In the genomic region with DNA sequence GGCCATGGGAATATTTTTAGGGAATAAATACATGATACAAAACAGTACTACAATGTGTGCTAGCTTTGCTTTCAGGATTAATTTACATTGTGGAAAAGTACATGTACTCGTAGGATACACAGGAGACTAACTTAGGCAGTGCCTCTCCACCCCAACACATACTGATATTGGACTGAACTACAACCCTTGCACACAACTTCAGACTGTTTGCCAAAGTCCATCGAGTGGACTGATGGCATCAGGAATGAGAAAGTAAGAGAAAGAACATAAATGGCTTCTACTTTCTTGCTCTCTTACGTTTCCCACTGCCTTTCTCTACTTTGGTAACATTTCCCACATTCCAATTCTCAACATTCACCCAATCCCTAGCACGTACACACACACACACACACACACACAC, we compare ENCODE assay signal across 15 cellular contexts.
DNase-seq lines count a peak whose midpoint lies in the region; ATAC-seq and TF ChIP-seq lines count a peak whose summit lies in the region.
"Had no signal": no experiment of that assay in that cellular context is flagged by ENCODE, and none has a peak within 500 bp of the region (broad histone marks: within the 10 kb centered on the region; RNA-seq: fewer than 3 reads in every experiment).

No MANE protein-coding gene starts in this region.

- 69 to 76% methylated on average over 4 of the region's 4 CpGs for WGBS in heart right ventricle, 2 donors
- 79% methylated on average over 4 of the region's 4 CpGs for WGBS in right cardiac atrium
- 66% methylated on average over 4 of the region's 4 CpGs for WGBS in psoas muscle, 3 donors

- CTCF ChIA-PET in activated CD4-positive, alpha-beta memory T cell treated with anti-CD3 and anti-CD28 coated beads, Interleukin-2, amount 10 ng/mL, durations not matched to agents 7 days and 5 days (lab: Charles Lee): no interaction called here

- H3K27me3 Mint-ChIP-seq in activated CD4-positive, alpha-beta memory T cell treated with anti-CD3 and anti-CD28 coated beads, Interleukin-2, amount 10 ng/mL, durations not matched to agents 7 days and 5 days: no peaks in the 10 kb centered on the region

- peaks cover 0 to 47% (median 13%) of the 10 kb centered on the region in 9 donors for H3K4me1 ChIP-seq in heart right ventricle
- H3K4me1 ChIP-seq in right cardiac atrium (ENCODE audit: control insufficient read depth, insufficient read depth, low read length): peaks cover 3% of the 10 kb centered on the region
- peaks cover 30% of the 10 kb centered on the region for H3K4me1 ChIP-seq in psoas muscle
- peaks cover 0 to 54% (median 14%) of the 10 kb centered on the region in 4 donors for H3K4me1 ChIP-seq in tibial artery

- H3K4me3 ChIP-seq in heart right ventricle (no peak overlapping the region), right cardiac atrium (ENCODE audit: low read length) (no peak overlapping the region), psoas muscle (no peak overlapping the region), tibial artery (no peak overlapping the region)

- TF ChIP-seq CTCF in heart right ventricle (IDR thresholded peaks at IDR 0.05) (no peak), psoas muscle (IDR thresholded peaks at IDR 0.05) (no peak), tibial artery (IDR thresholded peaks at IDR 0.05) (no peak)

- H3K9me3 Mint-ChIP-seq in activated CD4-positive, alpha-beta memory T cell treated with anti-CD3 and anti-CD28 coated beads, Interleukin-2, amount 10 ng/mL, durations not matched to agents 7 days and 5 days: no peaks in the 10 kb centered on the region

- intact Hi-C loops in heart right ventricle (cut with DNase I) (loop anchor here in 2 of 10 donors (5.0 to 10.0 kb wide), 2 partner anchors 129 to 138 kb away; a partner anchor contains a TSS), cardiac septum (cut with DNase I) (loop anchor here (5.0 kb wide), 1 partner anchor 44 kb away; no protein-coding TSS in a partner anchor), right cardiac atrium (cut with DNase I) (loop anchor here in 1 of 4 donors (10.0 kb wide), 1 partner anchor 122 kb away; no protein-coding TSS in a partner anchor), psoas muscle (cut with DNase I) (loop anchor here in 1 of 2 donors (10.0 kb wide), 1 partner anchor 82 kb away; no protein-coding TSS in a partner anchor), tibial artery (cut with DNase I; ENCODE audit: low total_unique reads) (loop anchor here (5.0 kb wide), 1 partner anchor 129 kb away; a partner anchor contains a TSS)

- H3K4me1 Mint-ChIP-seq in activated CD4-positive, alpha-beta memory T cell treated with anti-CD3 and anti-CD28 coated beads, Interleukin-2, amount 10 ng/mL, durations not matched to agents 7 days and 5 days: no peaks in the 10 kb centered on the region
- H3K4me1 Mint-ChIP-seq: B cell had no signal

- no peaks in the 10 kb centered on the region for H3K36me3 Mint-ChIP-seq in activated CD4-positive, alpha-beta memory T cell treated with anti-CD3 and anti-CD28 coated beads, Interleukin-2, amount 10 ng/mL, durations not matched to agents 7 days and 5 days (ENCODE audit: low read depth)

- H3K27ac ChIP-seq in heart right ventricle: peak overlapping the region; percentile 46 to 79 (median 66)
- H3K27ac ChIP-seq in right cardiac atrium (ENCODE audit: low read length): peak overlapping the region; percentile 84
- H3K27ac ChIP-seq in psoas muscle: peak overlapping the region; percentile 85
- H3K27ac ChIP-seq in tibial artery: peak overlapping the region; percentile 54 to 58

- POLR2A ChIA-PET in activated CD4-positive, alpha-beta memory T cell treated with anti-CD3 and anti-CD28 coated beads, Interleukin-2, amount 10 ng/mL, durations not matched to agents 7 days and 5 days (lab: Charles Lee): no interaction called here

- H3K27me3 ChIP-seq in heart right ventricle: no peaks in the 10 kb centered on the region
- H3K27me3 ChIP-seq in right cardiac atrium (ENCODE audit: control insufficient read depth, insufficient read depth): no peaks in the 10 kb centered on the region
- H3K27me3 ChIP-seq in psoas muscle (ENCODE audit: insufficient read depth in 3 of 3, low read length in 2 of 3): no peaks in the 10 kb centered on the region
- H3K27me3 ChIP-seq in tibial artery: no peaks in the 10 kb centered on the region

- DNase-seq in heart right ventricle (no peak), cardiac septum (ENCODE audit: low spot score) (no peak), right cardiac atrium (no peak), psoas muscle (no peak), tibial artery (no peak), dedifferentiated amniotic fluid mesenchymal stem cell (ENCODE audit: extremely low spot score) (no peak), islet precursor cell (no peak)
- no peak for DNase-seq in activated CD4-positive, alpha-beta memory T cell treated with anti-CD3 and anti-CD28 coated beads, Interleukin-2, amount 10 ng/mL, durations not matched to agents 7 days and 5 days
- DNase-seq: DND-41, H7, KG1, NCI-H1694 treated with DMSO at 0.1 percent for 48 hours, NCI-H2107, NCI-H524 had no signal

- no peak overlapping the region for H3K4me3 Mint-ChIP-seq in activated CD4-positive, alpha-beta memory T cell treated with anti-CD3 and anti-CD28 coated beads, Interleukin-2, amount 10 ng/mL, durations not matched to agents 7 days and 5 days
- H3K4me3 Mint-ChIP-seq: B cell had no signal

- H3K36me3 ChIP-seq in heart right ventricle: no peaks in the 10 kb centered on the region
- no peaks in the 10 kb centered on the region for H3K36me3 ChIP-seq in psoas muscle (ENCODE audit: insufficient read depth in 1 of 2, low read depth in 1 of 2)
- no peaks in the 10 kb centered on the region for H3K36me3 ChIP-seq in tibial artery

- ATAC-seq in heart right ventricle (peak in 2 of 8 donors; percentile 36 to 41), right cardiac atrium (no peak), psoas muscle (peak in 1 of 4 donors; percentile 31)

- no peak overlapping the region for H3K27ac Mint-ChIP-seq in activated CD4-positive, alpha-beta memory T cell treated with anti-CD3 and anti-CD28 coated beads, Interleukin-2, amount 10 ng/mL, durations not matched to agents 7 days and 5 days
- H3K27ac Mint-ChIP-seq: B cell had no signal

- H3K9me3 ChIP-seq in heart right ventricle (no peaks in the 10 kb centered on the region), right cardiac atrium (ENCODE audit: control insufficient read depth, low read length) (no peaks in the 10 kb centered on the region), psoas muscle (no peaks in the 10 kb centered on the region), tibial artery (no peaks in the 10 kb centered on the region)
